Comparison of ENCODE assay signal across 10 cellular contexts in genomic region chr6:15763827-15764226, GRCh38.
DNase-seq lines count a peak whose midpoint lies in the region; ATAC-seq and TF ChIP-seq lines count a peak whose summit lies in the region.
"Had no signal": no experiment of that assay in that cellular context is flagged by ENCODE, and none has a peak within 500 bp of the region (broad histone marks: within the 10 kb centered on the region; RNA-seq: fewer than 3 reads in every experiment).

No MANE protein-coding gene starts in this region.

- peaks cover 0 to 4% (median 0%) of the 10 kb centered on the region in 5 donors for H3K36me3 Mint-ChIP-seq in naive thymus-derived CD4-positive, alpha-beta T cell
- H3K36me3 Mint-ChIP-seq in activated T-cell treated with anti-CD3 and anti-CD28 coated beads, Interleukin-2, amount 50 U/mL, for 4 hours (ENCODE audit: insufficient read depth): no peaks in the 10 kb centered on the region
- H3K36me3 Mint-ChIP-seq: T-cell had no signal

- CTCF ChIA-PET in naive thymus-derived CD4-positive, alpha-beta T cell (lab: Charles Lee): no interaction called here

- H3K4me2 ChIP-seq in parathyroid adenoma (ENCODE audit: low read length): no peak overlapping the region

- no peaks in the 10 kb centered on the region for H3K36me3 ChIP-seq in parathyroid adenoma (ENCODE audit: control insufficient read depth, insufficient read depth, low read length)
- H3K36me3 ChIP-seq in naive thymus-derived CD4-positive, alpha-beta T cell (ENCODE audit: control insufficient read depth in 2 of 3, insufficient read depth in 3 of 3, low read length in 3 of 3): no peaks in the 10 kb centered on the region

- H3K9me3 ChIP-seq in parathyroid adenoma (ENCODE audit: control insufficient read depth, low read length): no peaks in the 10 kb centered on the region
- no peaks in the 10 kb centered on the region for H3K9me3 ChIP-seq in naive thymus-derived CD4-positive, alpha-beta T cell (ENCODE audit: control insufficient read depth in 2 of 3, low read length in 3 of 3)

- no peak overlapping the region for H3K4me3 Mint-ChIP-seq in naive thymus-derived CD4-positive, alpha-beta T cell
- H3K4me3 Mint-ChIP-seq in activated T-cell treated with anti-CD3 and anti-CD28 coated beads, Interleukin-2, amount 50 U/mL, for 4 hours: no peak overlapping the region
- H3K4me3 Mint-ChIP-seq: T-cell had no signal

- POLR2A ChIA-PET in naive thymus-derived CD4-positive, alpha-beta T cell (lab: Charles Lee): no interaction called here

- no peak overlapping the region for H3K27ac Mint-ChIP-seq in naive thymus-derived CD4-positive, alpha-beta T cell
- H3K27ac Mint-ChIP-seq: activated T-cell treated with anti-CD3 and anti-CD28 coated beads, Interleukin-2, amount 50 U/mL, for 72 hours; T-cell had no signal

- H3K27me3 ChIP-seq in parathyroid adenoma (ENCODE audit: control insufficient read depth, insufficient read depth, low read length): no peaks in the 10 kb centered on the region
- H3K27me3 ChIP-seq in naive thymus-derived CD4-positive, alpha-beta T cell (ENCODE audit: control insufficient read depth in 2 of 2, insufficient read depth in 2 of 2, low read length in 2 of 2): no peaks in the 10 kb centered on the region

- no peak for TF ChIP-seq CTCF in parathyroid adenoma (IDR thresholded peaks at IDR 0.05)

- peaks cover 3% of the 10 kb centered on the region for H3K4me1 ChIP-seq in parathyroid adenoma
- H3K4me1 ChIP-seq in naive thymus-derived CD4-positive, alpha-beta T cell (ENCODE audit: control insufficient read depth in 2 of 2, insufficient read depth in 2 of 2, low read length in 2 of 2): no peaks in the 10 kb centered on the region

- ATAC-seq in naive thymus-derived CD4-positive, alpha-beta T cell: no peak
- no peak for ATAC-seq in activated T-cell treated with anti-CD3 and anti-CD28 coated beads, Interleukin-2, amount 50 U/mL, for 4 hours
- ATAC-seq: T-cell had no signal

- peak overlapping the region; percentile 45 for H2AFZ ChIP-seq in parathyroid adenoma

- peaks cover 0 to 7% (median 6%) of the 10 kb centered on the region in 5 donors for H3K27me3 Mint-ChIP-seq in naive thymus-derived CD4-positive, alpha-beta T cell
- H3K27me3 Mint-ChIP-seq in activated T-cell treated with anti-CD3 and anti-CD28 coated beads, Interleukin-2, amount 50 U/mL, for 4 hours (ENCODE audit: low read depth): peaks cover 4% of the 10 kb centered on the region

- peak; percentile 18 for DNase-seq in ELF-1 (ENCODE audit: low read depth, low spot score)
- DNase-seq in NCI-H460 (ENCODE audit: extremely low read depth, low read depth): peak; percentile 67
- DNase-seq in fibroblast of gingiva (ENCODE audit: low read depth): peak; percentile 37
- DNase-seq in naive thymus-derived CD4-positive, alpha-beta T cell: no peak
- no peak for DNase-seq in activated T-cell treated with anti-CD3 and anti-CD28 coated beads, Interleukin-2, amount 50 U/mL, for 4 hours
- DNase-seq in NCI-H1092 (lab: John Stamatoyannopoulos, UW): no peak
- no peak for DNase-seq in NOMO-1 treated with dmso at 0.1 percent for 144 hours (lab: John Stamatoyannopoulos, UW; ENCODE audit: unreplicated experiment)
- DNase-seq: activated T-cell treated with anti-CD3 and anti-CD28 coated beads, Interleukin-2, amount 50 U/mL, for 72 hours; T-cell had no signal

- H3K79me2 ChIP-seq in parathyroid adenoma: no peaks in the 10 kb centered on the region

- H3K4me3 ChIP-seq in parathyroid adenoma (ENCODE audit: low read depth, low read length): no peak overlapping the region
- H3K4me3 ChIP-seq in naive thymus-derived CD4-positive, alpha-beta T cell (ENCODE audit: low read length): no peak overlapping the region

- H3K9me3 Mint-ChIP-seq in naive thymus-derived CD4-positive, alpha-beta T cell: no peaks in the 10 kb centered on the region
- H3K9me3 Mint-ChIP-seq in activated T-cell treated with anti-CD3 and anti-CD28 coated beads, Interleukin-2, amount 50 U/mL, for 4 hours: no peaks in the 10 kb centered on the region
- H3K9me3 Mint-ChIP-seq: activated T-cell treated with anti-CD3 and anti-CD28 coated beads, Interleukin-2, amount 50 U/mL, for 72 hours; T-cell had no signal

- H3K4me1 Mint-ChIP-seq in naive thymus-derived CD4-positive, alpha-beta T cell: no peaks in the 10 kb centered on the region
- no peaks in the 10 kb centered on the region for H3K4me1 Mint-ChIP-seq in activated T-cell treated with anti-CD3 and anti-CD28 coated beads, Interleukin-2, amount 50 U/mL, for 4 hours (ENCODE audit: low read depth)
- H3K4me1 Mint-ChIP-seq: T-cell had no signal

- intact Hi-C loops in naive thymus-derived CD4-positive, alpha-beta T cell (cut with micrococcal nuclease): no loop called here

- no peak overlapping the region for H3K9ac ChIP-seq in parathyroid adenoma

- no peak overlapping the region for H3K27ac ChIP-seq in parathyroid adenoma
- no peak overlapping the region for H3K27ac ChIP-seq in naive thymus-derived CD4-positive, alpha-beta T cell (ENCODE audit: low read depth, low read length)

Comparison
In these comparisons a context has a peak if more than half of its experiments do, and no peak if none do; other contexts are left out.
1. DNase-seq: peak in ELF-1 (single experiment), NCI-H460 (single experiment) and fibroblast of gingiva (single experiment); none in naive thymus-derived CD4-positive, alpha-beta T cell (0 of 9), activated T-cell treated with anti-CD3 and anti-CD28 coated beads, Interleukin-2, amount 50 U/mL, for 4 hours (single experiment), NCI-H1092 (single experiment) and NOMO-1 treated with dmso at 0.1 percent for 144 hours (single experiment).